In genomic region chr3:115100172-115100571, GRCh38 we compare ENCODE assay signal across 8 cellular contexts. TPM values are rescaled to one million over a fixed set of nuclear protein-coding genes. Genes with fewer than 3 reads are reported as not detected.
DNase-seq lines count a peak whose midpoint lies in the region; ATAC-seq and TF ChIP-seq lines count a peak whose summit lies in the region.

No MANE protein-coding gene starts in this region.

- TF ChIP-seq CTCF in 22Rv1 (IDR thresholded peaks at IDR 0.05) = no peak
- no peak for TF ChIP-seq CTCF in GM06990 (IDR thresholded peaks at IDR 0.05; ENCODE audit: insufficient read depth, low read length, poor library complexity, severe bottlenecking)
- no peak for TF ChIP-seq CTCF in mammary epithelial cell (conservative IDR thresholded peaks at IDR 0.05 in 1 of 2, IDR thresholded peaks at IDR 0.05 in 1 of 2; ENCODE audit: extremely low read depth in 1 of 2, insufficient read depth in 1 of 2, low read depth in 1 of 2, low read length in 2 of 2)

- in situ Hi-C loops in mammary epithelial cell (cut with MboI; ENCODE audit: low sequenced_read_pairs in 2 of 2) = no loop called here

- H3K9me3 ChIP-seq in mammary epithelial cell (replicated peaks; ENCODE audit: insufficient read depth, low read length) = no peaks in the 10 kb centered on the region

- peak overlapping the region; percentile 41 for H3K4me3 ChIP-seq in GM06990 (replicated peaks; ENCODE audit: low read depth, low read length)
- H3K4me3 ChIP-seq in mammary epithelial cell (replicated peaks in 1 of 3; ENCODE audit: insufficient read depth in 1 of 3, low read depth in 2 of 3, low read length in 3 of 3) = peak overlapping the region; percentile 24 to 36 (median 29)

- ATAC-seq in HG02973 (IDR thresholded peaks at IDR 0.05; ENCODE audit: unreplicated experiment) = peak; percentile 51
- peak; percentile 71 to 88 for ATAC-seq in stimulated activated naive B cell treated with anti-CD40 and anti-IgM and Interleukin-4, amounts not matched to agents 10 μg/mL and 1 μg/mL and 100 μg/mL, for 72 hours (replicated peaks)
- ATAC-seq in HG03521 (IDR thresholded peaks at IDR 0.05; ENCODE audit: unreplicated experiment) = no peak

- peaks cover 9% of the 10 kb centered on the region for H3K4me1 ChIP-seq in mammary epithelial cell (ENCODE audit: insufficient read depth, low read length)

- H3K4me1 Mint-ChIP-seq in stimulated activated naive B cell treated with anti-CD40 and anti-IgM and Interleukin-4, amounts not matched to agents 10 μg/mL and 1 μg/mL and 100 μg/mL, for 72 hours = peaks cover 16 to 33% of the 10 kb centered on the region in 2 donors

- no peaks in the 10 kb centered on the region for H3K79me2 ChIP-seq in mammary epithelial cell (ENCODE audit: insufficient read depth, low read length)

- H3K27ac Mint-ChIP-seq in stimulated activated naive B cell treated with anti-CD40 and anti-IgM and Interleukin-4, amounts not matched to agents 10 μg/mL and 1 μg/mL and 100 μg/mL, for 72 hours = peak overlapping the region; percentile 86

- BruUV-seq in mammary epithelial cell (replicated peaks; lab: Mats Ljungman, UMichigan) = no TSS peak

- H3K4me3 Mint-ChIP-seq in stimulated activated naive B cell treated with anti-CD40 and anti-IgM and Interleukin-4, amounts not matched to agents 10 μg/mL and 1 μg/mL and 100 μg/mL, for 72 hours = peak overlapping the region; percentile 84

- peaks cover 4 to 5% of the 10 kb centered on the region in 2 donors for H3K9me3 Mint-ChIP-seq in stimulated activated naive B cell treated with anti-CD40 and anti-IgM and Interleukin-4, amounts not matched to agents 10 μg/mL and 1 μg/mL and 100 μg/mL, for 72 hours

- H3K27me3 ChIP-seq in GM06990 (replicated peaks; ENCODE audit: control insufficient read depth, insufficient read depth, low read length) (no peaks in the 10 kb centered on the region), mammary epithelial cell (ENCODE audit: insufficient read depth, low read length) (no peaks in the 10 kb centered on the region)

- 3% methylated on average over 3 of the region's 5 CpGs for WGBS in mammary epithelial cell (ENCODE audit: low coverage, missing lambda C conversion rate)

- no peak for DNase-seq in GM06990 (ENCODE audit: extremely low read depth, insufficient read length)
- DNase-seq in NCI-H774 (lab: John Stamatoyannopoulos, UW) = peak; percentile 67
- DNase-seq in mammary epithelial cell = peak; percentile 62
- DNase-seq in kidney tubule cell (ENCODE audit: low spot score) = peak; percentile 83
- no peak for DNase-seq in stimulated activated naive B cell treated with anti-CD40 and anti-IgM and Interleukin-4, amounts not matched to agents 10 μg/mL and 1 μg/mL and 100 μg/mL, for 72 hours

- H3K27ac ChIP-seq in 22Rv1 = peak overlapping the region; percentile 77
- peak overlapping the region; percentile 4 for H3K27ac ChIP-seq in mammary epithelial cell (ENCODE audit: insufficient read depth, low read depth, low read length)

- no peaks in the 10 kb centered on the region for H3K36me3 ChIP-seq in GM06990 (ENCODE audit: control insufficient read depth, insufficient read depth, low read length)
- no peaks in the 10 kb centered on the region for H3K36me3 ChIP-seq in mammary epithelial cell (ENCODE audit: insufficient read depth, low read length)

- H3K4me2 ChIP-seq in mammary epithelial cell (ENCODE audit: insufficient read depth, low read depth, low read length) = peak overlapping the region; percentile 79

- peak overlapping the region; percentile 61 for H3K9ac ChIP-seq in mammary epithelial cell (ENCODE audit: insufficient read depth, low read length)

- dilution Hi-C loops in mammary epithelial cell (cut with HindIII; ENCODE audit: low sequenced_read_pairs) = no loop called here

- no peaks in the 10 kb centered on the region for H4K20me1 ChIP-seq in mammary epithelial cell (ENCODE audit: insufficient read depth, low read length)

- no peaks in the 10 kb centered on the region for H3K27me3 Mint-ChIP-seq in stimulated activated naive B cell treated with anti-CD40 and anti-IgM and Interleukin-4, amounts not matched to agents 10 μg/mL and 1 μg/mL and 100 μg/mL, for 72 hours

- intact Hi-C loops in mammary epithelial cell (cut with micrococcal nuclease) = no loop called here

- peak overlapping the region; percentile 92 for H2AFZ ChIP-seq in mammary epithelial cell (ENCODE audit: low read depth, low read length)

- CTCF ChIA-PET in mammary epithelial cell (lab: Charles Lee; ENCODE audit: low non-redundant PET) = no interaction called here

- peaks cover 14 to 22% of the 10 kb centered on the region in 2 donors for H3K36me3 Mint-ChIP-seq in stimulated activated naive B cell treated with anti-CD40 and anti-IgM and Interleukin-4, amounts not matched to agents 10 μg/mL and 1 μg/mL and 100 μg/mL, for 72 hours

RNA-seq across cellular contexts. Expression of gene ZBTB20, which starts 46.9 kb away (rescaled TPM):
- 10 to 100 TPM in 1 of 2 donors, 1 to 10 TPM in 1; 6.5 to 21.3 TPM for total RNA-seq in mammary epithelial cell
- polyA plus RNA-seq in mammary epithelial cell = 1.2 TPM
- polyA minus RNA-seq in mammary epithelial cell = 3.9 TPM

Comparison
In these comparisons a context has a peak if more than half of its experiments do, and no peak if none do; other contexts are left out.
1. DNase-seq: peak in NCI-H774 (single experiment), mammary epithelial cell (single experiment) and kidney tubule cell (single experiment); none in GM06990 (single experiment) and stimulated activated naive B cell treated with anti-CD40 and anti-IgM and Interleukin-4, amounts not matched to agents 10 μg/mL and 1 μg/mL and 100 μg/mL, for 72 hours (single experiment).